1 cellular context compared by ENCODE assay signal in genomic region chr2:47043891-47044239, GRCh38.
TF ChIP-seq lines count a peak whose summit lies in the region.

No MANE protein-coding gene starts in this region.

TF ChIP-seq in HEK293, 187 proteins besides CTCF, POLR2A, EP300 and RAD21 (continued from another document):
- TF ChIP-seq, protein P1, sequence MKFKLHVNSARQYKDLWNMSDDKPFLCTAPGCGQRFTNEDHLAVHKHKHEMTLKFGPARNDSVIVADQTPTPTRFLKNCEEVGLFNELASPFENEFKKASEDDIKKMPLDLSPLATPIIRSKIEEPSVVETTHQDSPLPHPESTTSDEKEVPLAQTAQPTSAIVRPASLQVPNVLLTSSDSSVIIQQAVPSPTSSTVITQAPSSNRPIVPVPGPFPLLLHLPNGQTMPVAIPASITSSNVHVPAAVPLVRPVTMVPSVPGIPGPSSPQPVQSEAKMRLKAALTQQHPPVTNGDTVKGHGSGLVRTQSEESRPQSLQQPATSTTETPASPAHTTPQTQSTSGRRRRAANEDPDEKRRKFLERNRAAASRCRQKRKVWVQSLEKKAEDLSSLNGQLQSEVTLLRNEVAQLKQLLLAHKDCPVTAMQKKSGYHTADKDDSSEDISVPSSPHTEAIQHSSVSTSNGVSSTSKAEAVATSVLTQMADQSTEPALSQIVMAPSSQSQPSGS (tag by site-specific recombination; IDR thresholded peaks at IDR 0.05; ENCODE audit: low read depth), result no peak
- TF ChIP-seq, protein P2, sequence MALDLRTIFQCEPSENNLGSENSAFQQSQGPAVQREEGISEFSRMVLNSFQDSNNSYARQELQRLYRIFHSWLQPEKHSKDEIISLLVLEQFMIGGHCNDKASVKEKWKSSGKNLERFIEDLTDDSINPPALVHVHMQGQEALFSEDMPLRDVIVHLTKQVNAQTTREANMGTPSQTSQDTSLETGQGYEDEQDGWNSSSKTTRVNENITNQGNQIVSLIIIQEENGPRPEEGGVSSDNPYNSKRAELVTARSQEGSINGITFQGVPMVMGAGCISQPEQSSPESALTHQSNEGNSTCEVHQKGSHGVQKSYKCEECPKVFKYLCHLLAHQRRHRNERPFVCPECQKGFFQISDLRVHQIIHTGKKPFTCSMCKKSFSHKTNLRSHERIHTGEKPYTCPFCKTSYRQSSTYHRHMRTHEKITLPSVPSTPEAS (tag by site-specific recombination; IDR thresholded peaks at IDR 0.05), result no peak
- TF ChIP-seq ZNF311 (tag by site-specific recombination; IDR thresholded peaks at IDR 0.05; ENCODE audit: borderline replicate concordance) (no peak), ZBTB10 (tag by site-specific recombination; IDR thresholded peaks at IDR 0.05) (no peak), ZFP3 (tag by site-specific recombination; IDR thresholded peaks at IDR 0.05; ENCODE audit: low read depth) (no peak), KLF17 (tag by site-specific recombination; IDR thresholded peaks at IDR 0.05) (peak; percentile 53; the same call in 1 of the 2 replicates), KLF8 (tag by site-specific recombination; IDR thresholded peaks at IDR 0.05) (no peak), PRDM10 (tag by site-specific recombination; IDR thresholded peaks at IDR 0.05) (no peak), SCRT2 (tag by site-specific recombination; IDR thresholded peaks at IDR 0.05) (peak; percentile 43; the same call in 1 of the 2 replicates), ZNF211 (tag by site-specific recombination; IDR thresholded peaks at IDR 0.05; ENCODE audit: low read depth) (no peak), REST (tag by site-specific recombination; IDR thresholded peaks at IDR 0.05) (peak; percentile 67), BCL11A (tag by site-specific recombination; IDR thresholded peaks at IDR 0.05; ENCODE audit: low read depth) (no peak), ZNF266 (tag by site-specific recombination; IDR thresholded peaks at IDR 0.05; ENCODE audit: low read depth) (no peak), ZNF837 (tag by site-specific recombination; IDR thresholded peaks at IDR 0.05) (no peak), SALL2 (tag by site-specific recombination; IDR thresholded peaks at IDR 0.05; ENCODE audit: borderline replicate concordance) (no peak)
- TF ChIP-seq, protein P3, sequence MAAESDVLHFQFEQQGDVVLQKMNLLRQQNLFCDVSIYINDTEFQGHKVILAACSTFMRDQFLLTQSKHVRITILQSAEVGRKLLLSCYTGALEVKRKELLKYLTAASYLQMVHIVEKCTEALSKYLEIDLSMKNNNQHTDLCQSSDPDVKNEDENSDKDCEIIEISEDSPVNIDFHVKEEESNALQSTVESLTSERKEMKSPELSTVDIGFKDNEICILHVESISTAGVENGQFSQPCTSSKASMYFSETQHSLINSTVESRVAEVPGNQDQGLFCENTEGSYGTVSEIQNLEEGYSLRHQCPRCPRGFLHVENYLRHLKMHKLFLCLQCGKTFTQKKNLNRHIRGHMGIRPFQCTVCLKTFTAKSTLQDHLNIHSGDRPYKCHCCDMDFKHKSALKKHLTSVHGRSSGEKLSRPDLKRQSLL (tag by site-specific recombination; IDR thresholded peaks at IDR 0.05), result no peak
- TF ChIP-seq, protein P4, sequence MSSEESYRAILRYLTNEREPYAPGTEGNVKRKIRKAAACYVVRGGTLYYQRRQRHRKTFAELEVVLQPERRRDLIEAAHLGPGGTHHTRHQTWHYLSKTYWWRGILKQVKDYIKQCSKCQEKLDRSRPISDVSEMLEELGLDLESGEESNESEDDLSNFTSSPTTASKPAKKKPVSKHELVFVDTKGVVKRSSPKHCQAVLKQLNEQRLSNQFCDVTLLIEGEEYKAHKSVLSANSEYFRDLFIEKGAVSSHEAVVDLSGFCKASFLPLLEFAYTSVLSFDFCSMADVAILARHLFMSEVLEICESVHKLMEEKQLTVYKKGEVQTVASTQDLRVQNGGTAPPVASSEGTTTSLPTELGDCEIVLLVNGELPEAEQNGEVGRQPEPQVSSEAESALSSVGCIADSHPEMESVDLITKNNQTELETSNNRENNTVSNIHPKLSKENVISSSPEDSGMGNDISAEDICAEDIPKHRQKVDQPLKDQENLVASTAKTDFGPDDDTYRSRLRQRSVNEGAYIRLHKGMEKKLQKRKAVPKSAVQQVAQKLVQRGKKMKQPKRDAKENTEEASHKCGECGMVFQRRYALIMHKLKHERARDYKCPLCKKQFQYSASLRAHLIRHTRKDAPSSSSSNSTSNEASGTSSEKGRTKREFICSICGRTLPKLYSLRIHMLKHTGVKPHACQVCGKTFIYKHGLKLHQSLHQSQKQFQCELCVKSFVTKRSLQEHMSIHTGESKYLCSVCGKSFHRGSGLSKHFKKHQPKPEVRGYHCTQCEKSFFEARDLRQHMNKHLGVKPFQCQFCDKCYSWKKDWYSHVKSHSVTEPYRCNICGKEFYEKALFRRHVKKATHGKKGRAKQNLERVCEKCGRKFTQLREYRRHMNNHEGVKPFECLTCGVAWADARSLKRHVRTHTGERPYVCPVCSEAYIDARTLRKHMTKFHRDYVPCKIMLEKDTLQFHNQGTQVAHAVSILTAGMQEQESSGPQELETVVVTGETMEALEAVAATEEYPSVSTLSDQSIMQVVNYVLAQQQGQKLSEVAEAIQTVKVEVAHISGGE (tag by site-specific recombination; conservative IDR thresholded peaks at IDR 0.05; ENCODE audit: low read depth), result no peak
